ENCODE assay signal across 24 cellular contexts in the genomic region with DNA sequence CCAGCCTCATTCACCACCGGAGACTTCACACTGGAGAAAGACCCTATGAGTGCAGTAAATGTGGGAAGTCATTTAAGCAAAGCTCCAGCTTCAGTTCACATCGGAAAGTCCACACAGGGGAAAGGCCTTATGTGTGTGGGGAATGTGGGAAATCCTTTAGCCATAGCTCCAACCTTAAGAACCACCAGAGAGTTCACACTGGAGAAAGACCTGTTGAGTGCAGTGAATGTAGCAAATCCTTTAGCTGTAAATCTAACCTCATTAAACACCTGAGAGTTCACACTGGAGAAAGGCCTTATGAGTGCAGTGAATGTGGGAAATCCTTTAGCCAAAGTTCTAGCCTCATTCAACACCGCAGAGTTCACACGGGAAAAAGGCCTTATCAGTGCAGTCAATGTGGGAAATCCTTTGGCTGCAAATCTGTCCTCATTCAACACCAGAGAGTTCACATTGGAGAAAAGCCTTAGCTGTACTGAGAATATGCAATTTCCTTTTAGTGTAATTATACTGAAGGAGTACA. TPM values are rescaled to one million over a fixed set of nuclear protein-coding genes. Genes with fewer than 3 reads are reported as not detected.
"Had no signal": no experiment of that assay in that cellular context is flagged by ENCODE, and none has a peak within 500 bp of the region (broad histone marks: within the 10 kb centered on the region; RNA-seq: fewer than 3 reads in every experiment).

No MANE protein-coding gene starts in this region.

- H3K27me3 ChIP-seq: adrenal gland had no signal

- H3K4me3 ChIP-seq: adrenal gland had no signal

- H3K4me3 Mint-ChIP-seq: activated B cell treated with CpG ODN at 0.5 μM for 24 hours; activated CD4-positive, alpha-beta memory T cell treated with anti-CD3 and anti-CD28 coated beads for 36 hours; activated CD4-positive, alpha-beta T cell treated with anti-CD3 and anti-CD28 coated beads, Interleukin-2, amount 10 ng/mL, durations not matched to agents 7 days and 5 days; activated naive CD4-positive, alpha-beta T cell treated with anti-CD3 and anti-CD28 coated beads for 36 hours; activated naive CD8-positive, alpha-beta T cell treated with anti-CD3 and anti-CD28 coated beads for 36 hours; activated T-helper 17 cell treated with anti-CD3 and anti-CD28 coated beads, Interleukin-2, amount 50 U/mL, for 72 hours; T-helper 17 cell had no signal

- H3K27ac Mint-ChIP-seq: activated B cell treated with CpG ODN at 0.5 μM for 24 hours; activated CD4-positive, alpha-beta memory T cell treated with anti-CD3 and anti-CD28 coated beads for 36 hours; activated CD4-positive, alpha-beta T cell treated with anti-CD3 and anti-CD28 coated beads, Interleukin-2, amount 10 ng/mL, durations not matched to agents 7 days and 5 days; activated naive CD4-positive, alpha-beta T cell treated with anti-CD3 and anti-CD28 coated beads for 36 hours; activated naive CD8-positive, alpha-beta T cell treated with anti-CD3 and anti-CD28 coated beads for 36 hours; activated T-helper 17 cell treated with anti-CD3 and anti-CD28 coated beads, Interleukin-2, amount 50 U/mL, for 72 hours; T-helper 17 cell had no signal

- H3K4me1 ChIP-seq: adrenal gland had no signal

- DNase-seq: activated B cell treated with CpG ODN at 0.5 μM for 24 hours; activated CD4-positive, alpha-beta memory T cell treated with anti-CD3 and anti-CD28 coated beads for 36 hours; activated CD4-positive, alpha-beta T cell treated with anti-CD3 and anti-CD28 coated beads for 1 hour; activated CD4-positive, alpha-beta T cell treated with anti-CD3 and anti-CD28 coated beads, Interleukin-2, amount 10 ng/mL, durations not matched to agents 7 days and 5 days; activated gamma-delta T cell; activated naive CD4-positive, alpha-beta T cell treated with anti-CD3 and anti-CD28 coated beads for 36 hours; activated naive CD8-positive, alpha-beta T cell treated with anti-CD3 and anti-CD28 coated beads for 36 hours; activated T-cell treated with anti-CD3 and anti-CD28 coated beads for 4 hours; activated T-cell treated with anti-CD3 and anti-CD28 coated beads, Interleukin-2, amount 50 U/mL, for 48 hours; Kasumi-1; KBM-7; NCI-H1436 treated with DMSO at 0.1 percent for 48 hours; NCI-H187; NCI-H2081; NCI-H446; NCI-H524; PC-3; SHP77 treated with DMSO at 0.1 percent for 48 hours; T-helper 17 cell; T-helper 9 cell had no signal

- H3K27me3 Mint-ChIP-seq: activated B cell treated with CpG ODN at 0.5 μM for 24 hours; activated CD4-positive, alpha-beta memory T cell treated with anti-CD3 and anti-CD28 coated beads for 36 hours; activated CD4-positive, alpha-beta T cell treated with anti-CD3 and anti-CD28 coated beads, Interleukin-2, amount 10 ng/mL, durations not matched to agents 7 days and 5 days; activated naive CD8-positive, alpha-beta T cell treated with anti-CD3 and anti-CD28 coated beads for 36 hours; activated T-helper 17 cell treated with anti-CD3 and anti-CD28 coated beads, Interleukin-2, amount 50 U/mL, for 72 hours; T-helper 17 cell had no signal

- H3K4me1 Mint-ChIP-seq: activated B cell treated with CpG ODN at 0.5 μM for 24 hours; activated CD4-positive, alpha-beta T cell treated with anti-CD3 and anti-CD28 coated beads, Interleukin-2, amount 10 ng/mL, durations not matched to agents 7 days and 5 days; activated naive CD8-positive, alpha-beta T cell treated with anti-CD3 and anti-CD28 coated beads for 36 hours; activated T-helper 17 cell treated with anti-CD3 and anti-CD28 coated beads, Interleukin-2, amount 50 U/mL, for 72 hours; T-helper 17 cell had no signal

RNA-seq across cellular contexts. Expression of a gene that starts 27.0 kb away (rescaled TPM):
- total RNA-seq: activated B cell treated with CpG ODN at 0.5 μM for 24 hours; activated CD4-positive, alpha-beta memory T cell treated with anti-CD3 and anti-CD28 coated beads for 36 hours; activated CD4-positive, alpha-beta T cell treated with anti-CD3 and anti-CD28 coated beads, Interleukin-2, amount 10 ng/mL, durations not matched to agents 7 days and 5 days; activated CD8-positive, alpha-beta memory T cell treated with anti-CD3 and anti-CD28 coated beads for 36 hours; activated naive CD4-positive, alpha-beta T cell treated with anti-CD3 and anti-CD28 coated beads for 36 hours; activated T-helper 17 cell treated with anti-CD3 and anti-CD28 coated beads, Interleukin-2, amount 50 U/mL, for 72 hours; PC-3; SK-MEL-5; T-helper 17 cell had no signal
